In the genomic region with DNA sequence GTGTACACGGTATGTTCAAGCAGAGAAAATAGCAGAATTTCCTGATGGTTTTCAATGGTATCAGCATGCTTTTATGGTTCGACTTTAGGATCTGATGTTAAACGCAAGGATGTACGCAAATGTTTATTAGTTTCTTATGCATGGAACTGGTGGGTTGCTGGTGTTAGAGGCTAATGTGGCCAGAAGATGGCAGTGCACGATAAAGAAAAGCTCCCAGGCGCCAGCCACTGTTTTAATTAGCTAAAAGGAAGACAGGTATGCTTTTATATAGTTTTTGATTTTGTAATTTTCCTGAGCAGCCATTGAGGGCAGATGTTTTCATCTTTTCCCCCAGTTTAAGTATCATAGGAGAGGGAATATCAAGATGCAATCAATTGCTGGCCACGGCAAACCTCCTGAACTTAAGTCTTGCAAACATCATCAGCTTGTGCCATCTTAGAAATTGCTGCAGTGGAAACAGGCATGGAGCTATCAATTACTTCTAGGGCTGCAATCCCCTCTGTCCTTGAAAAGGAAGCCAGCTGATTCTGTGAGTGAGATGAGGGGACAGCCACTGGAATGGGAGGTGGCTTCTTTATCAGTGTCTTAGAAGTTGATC, we compare ENCODE assay signal across 8 cellular contexts.
DNase-seq lines count a peak whose midpoint lies in the region; ATAC-seq and TF ChIP-seq lines count a peak whose summit lies in the region.

No MANE protein-coding gene starts in this region.

- ATAC-seq in GM21737 (IDR thresholded peaks at IDR 0.05; ENCODE audit: unreplicated experiment) = no peak
- ATAC-seq in GM18520 (IDR thresholded peaks at IDR 0.05; ENCODE audit: unreplicated experiment) = no peak
- no peak for ATAC-seq in GM19397 (IDR thresholded peaks at IDR 0.05; ENCODE audit: unreplicated experiment)

- CTCF ChIA-PET in HEK293T (lab: Yijun Ruan, JAX) = interaction anchor here (0.6 kb wide), 1 partner anchor 183 kb away, joined by 5 read pairs; no protein-coding TSS in a partner anchor

- in situ Hi-C loops in SK-MEL-5 (cut with HindIII; ENCODE audit: low pct_unique_long_range_greater_than_20kb, low sequenced_read_pairs) = no loop called here

- DNase-seq in DMS79 (lab: John Stamatoyannopoulos, UW) (peak; percentile 7), HEK293T (ENCODE audit: extremely low spot score) (peak; percentile 23), SK-MEL-5 (ENCODE audit: low read depth, low spot score) (peak; percentile 37), islet precursor cell (peak; percentile 67), activated gamma-delta T cell (lab: John Stamatoyannopoulos, UW) (no peak)

- POLR2A ChIA-PET in HEK293T (lab: Yijun Ruan, JAX) = no interaction called here

TF ChIP-seq in HEK293T, 16 proteins besides CTCF, POLR2A, EP300 and RAD21:
- TF ChIP-seq L3MBTL2 (conservative IDR thresholded peaks at IDR 0.05) (no peak), SUZ12 (IDR thresholded peaks at IDR 0.05) (no peak), LEF1 (IDR thresholded peaks at IDR 0.05; ENCODE audit: borderline replicate concordance) (no peak), FOXM1 (IDR thresholded peaks at IDR 0.05; ENCODE audit: borderline replicate concordance) (no peak), SP1 (IDR thresholded peaks at IDR 0.05) (no peak), ZNF384 (IDR thresholded peaks at IDR 0.05) (no peak), ARNT (IDR thresholded peaks at IDR 0.05) (no peak), CTBP1 (IDR thresholded peaks at IDR 0.05; ENCODE audit: borderline replicate concordance) (no peak), BHLHE40 (IDR thresholded peaks at IDR 0.05; ENCODE audit: borderline replicate concordance) (no peak), ELF4 (IDR thresholded peaks at IDR 0.05) (no peak), TARDBP (IDR thresholded peaks at IDR 0.05) (no peak), FOXA1 (IDR thresholded peaks at IDR 0.05) (no peak), NFRKB (IDR thresholded peaks at IDR 0.05) (no peak), HDGF (IDR thresholded peaks at IDR 0.05; ENCODE audit: borderline replicate concordance) (no peak), FOXK2 (IDR thresholded peaks at IDR 0.05) (no peak)
- TF ChIP-seq, protein P1, sequence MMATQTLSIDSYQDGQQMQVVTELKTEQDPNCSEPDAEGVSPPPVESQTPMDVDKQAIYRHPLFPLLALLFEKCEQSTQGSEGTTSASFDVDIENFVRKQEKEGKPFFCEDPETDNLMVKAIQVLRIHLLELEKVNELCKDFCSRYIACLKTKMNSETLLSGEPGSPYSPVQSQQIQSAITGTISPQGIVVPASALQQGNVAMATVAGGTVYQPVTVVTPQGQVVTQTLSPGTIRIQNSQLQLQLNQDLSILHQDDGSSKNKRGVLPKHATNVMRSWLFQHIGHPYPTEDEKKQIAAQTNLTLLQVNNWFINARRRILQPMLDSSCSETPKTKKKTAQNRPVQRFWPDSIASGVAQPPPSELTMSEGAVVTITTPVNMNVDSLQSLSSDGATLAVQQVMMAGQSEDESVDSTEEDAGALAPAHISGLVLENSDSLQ (IDR thresholded peaks at IDR 0.05) = no peak
TF ChIP-seq in HEK293T: peak in this region for 0.
